ENCODE assay signal across 8 cellular contexts in the genomic region with DNA sequence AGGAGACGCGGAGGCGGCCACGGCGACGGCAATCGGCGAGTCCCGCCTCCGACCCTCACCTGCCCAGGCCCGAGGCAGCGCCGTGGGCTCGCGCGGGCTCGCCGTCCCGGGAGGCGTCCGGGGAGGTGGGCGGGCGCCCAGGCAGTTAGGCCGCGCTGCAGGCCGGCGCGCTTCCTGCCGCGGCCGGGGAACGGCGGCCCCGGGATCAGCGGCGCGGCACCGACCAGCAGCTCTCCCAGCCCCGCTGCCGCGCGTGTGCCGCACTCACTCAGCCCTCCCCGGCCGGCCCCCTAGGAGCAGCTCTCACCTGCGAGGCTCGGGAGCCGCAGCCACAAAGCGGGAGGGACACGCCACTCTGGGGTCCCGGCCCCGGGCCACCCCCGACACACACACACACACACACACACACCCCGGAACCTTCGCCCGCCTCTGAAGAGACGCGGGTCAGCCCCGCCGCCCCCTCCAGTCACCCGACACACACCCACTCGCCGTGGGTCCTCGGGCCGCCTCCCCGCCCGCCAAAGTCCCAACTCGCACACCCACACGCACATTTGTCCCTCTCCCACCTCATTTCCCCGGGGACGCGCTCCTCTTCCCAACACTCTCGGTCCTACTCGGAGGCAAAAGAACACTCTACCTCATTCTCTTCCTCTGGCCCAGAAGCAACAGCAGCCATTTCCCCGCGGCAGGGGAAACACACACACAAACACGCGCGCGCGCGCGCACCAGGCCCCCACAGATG. TPM values are rescaled to one million over a fixed set of nuclear protein-coding genes. Genes with fewer than 3 reads are reported as not detected.
DNase-seq lines count a peak whose midpoint lies in the region; ATAC-seq and TF ChIP-seq lines count a peak whose summit lies in the region.

A gene (minus strand): TSS at position 702 of the 742 bp plus-strand sequence. CDS start 60 bp downstream, at position 642.

- H3K4me3 ChIP-seq in adipocyte (ENCODE audit: low read length): peak within 1 kb of the TSS; percentile 96
- peak within 1 kb of the TSS; percentile 72 for H3K4me3 ChIP-seq in cardiac muscle cell
- H3K4me3 ChIP-seq in parathyroid adenoma (ENCODE audit: low read depth, low read length): peak within 1 kb of the TSS; percentile 78

- ATAC-seq in GM19455 (IDR thresholded peaks at IDR 0.05; ENCODE audit: unreplicated experiment): peak; percentile 34
- ATAC-seq in T-cell (replicated peaks in 1 of 4): peak; percentile 2 to 16 (median 7)

- CTCF ChIA-PET in T-cell (lab: Charles Lee): interaction anchor here (0.6 to 2.2 kb wide), 5 partner anchors 18 to 43 kb away, joined by 4 to 26 read pairs (median 11); a partner anchor contains a TSS

- H3K9me3 ChIP-seq in adipocyte (ENCODE audit: control insufficient read depth, low read length): no peaks in the 10 kb centered on the region
- no peaks in the 10 kb centered on the region for H3K9me3 ChIP-seq in cardiac muscle cell (ENCODE audit: low read depth)
- H3K9me3 ChIP-seq in parathyroid adenoma (ENCODE audit: control insufficient read depth, low read length): no peaks in the 10 kb centered on the region

- H3K9ac ChIP-seq in adipocyte (ENCODE audit: low read length) (peak within 1 kb of the TSS; percentile 94), parathyroid adenoma (peak within 1 kb of the TSS; percentile 72)

- TF ChIP-seq CTCF in cardiac muscle cell (IDR thresholded peaks at IDR 0.05; ENCODE audit: low read depth, low read length) (no peak), parathyroid adenoma (IDR thresholded peaks at IDR 0.05) (no peak), type B pancreatic cell (conservative IDR thresholded peaks at IDR 0.05) (no peak)

- peaks cover 4% of the 10 kb centered on the region for H3K79me2 ChIP-seq in parathyroid adenoma

- H3K36me3 Mint-ChIP-seq in T-cell: peaks cover 21% of the 10 kb centered on the region
- H3K36me3 Mint-ChIP-seq in type B pancreatic cell: no peaks in the 10 kb centered on the region

- H3K4me3 Mint-ChIP-seq in T-cell (peak within 1 kb of the TSS; percentile 99 to 100 (median 99)), type B pancreatic cell (peak within 1 kb of the TSS; percentile 100)

- H3K27me3 ChIP-seq in adipocyte (replicated peaks; ENCODE audit: control insufficient read depth, insufficient read depth, low read length) (no peaks in the 10 kb centered on the region), cardiac muscle cell (no peaks in the 10 kb centered on the region), parathyroid adenoma (ENCODE audit: control insufficient read depth, insufficient read depth, low read length) (no peaks in the 10 kb centered on the region)

- H3K4me2 ChIP-seq in parathyroid adenoma (ENCODE audit: low read length): peak within 1 kb of the TSS; percentile 74

- peaks cover 21% of the 10 kb centered on the region for H3K4me1 ChIP-seq in adipocyte (ENCODE audit: control insufficient read depth, insufficient read depth, low read length)
- H3K4me1 ChIP-seq in cardiac muscle cell (ENCODE audit: low read depth): peaks cover 5% of the 10 kb centered on the region
- H3K4me1 ChIP-seq in parathyroid adenoma: peaks cover 2% of the 10 kb centered on the region

- H3K27me3 Mint-ChIP-seq in T-cell (no peaks in the 10 kb centered on the region), type B pancreatic cell (peaks cover 3% of the 10 kb centered on the region)

- H3K9me3 Mint-ChIP-seq in T-cell: no peaks in the 10 kb centered on the region
- H3K9me3 Mint-ChIP-seq in type B pancreatic cell: no peaks in the 10 kb centered on the region

- H3K27ac Mint-ChIP-seq in T-cell: peak within 1 kb of the TSS; percentile 99
- H3K27ac Mint-ChIP-seq in type B pancreatic cell: peak within 1 kb of the TSS; percentile 99

- H3K36me3 ChIP-seq in adipocyte (ENCODE audit: control insufficient read depth, insufficient read depth, low read length, severe bottlenecking) (no peaks in the 10 kb centered on the region), cardiac muscle cell (no peaks in the 10 kb centered on the region), parathyroid adenoma (ENCODE audit: control insufficient read depth, insufficient read depth, low read length) (no peaks in the 10 kb centered on the region)

- H3K27ac ChIP-seq in cardiac muscle cell: peak within 1 kb of the TSS; percentile 90
- H3K27ac ChIP-seq in parathyroid adenoma: peak within 1 kb of the TSS; percentile 93

- POLR2A ChIA-PET in T-cell (lab: Charles Lee): interaction anchor here (0.6 to 3.4 kb wide), 12 partner anchors 10 to 43 kb away, joined by 4 to 38 read pairs (median 12); a partner anchor contains a TSS

- H3K4me1 Mint-ChIP-seq in T-cell: peaks cover 66 to 77% (median 67%) of the 10 kb centered on the region in 3 donors
- H3K4me1 Mint-ChIP-seq in type B pancreatic cell (ENCODE audit: unreplicated experiment): peaks cover 24% of the 10 kb centered on the region

- peak within 1 kb of the TSS; percentile 86 for H2AFZ ChIP-seq in parathyroid adenoma

- DNase-seq in CD1c-positive myeloid dendritic cell (ENCODE audit: extremely low spot score) (peak; percentile 71), HuH-7 (ENCODE audit: low spot score) (peak; percentile 34), T-cell (peak; percentile 24 to 95 (median 91)), adipocyte (ENCODE audit: low read depth) (peak; percentile 93), cardiac muscle cell (ENCODE audit: low read depth in 1 of 2, low spot score in 1 of 2) (peak; percentile 84 to 86), type B pancreatic cell (ENCODE audit: extremely low spot score, unreplicated experiment) (peak; percentile 75)

RNA-seq across cellular contexts. Expression of the gene that starts here (rescaled TPM):
- 100 to 1,000 TPM; 159 to 207 (median 170) TPM for total RNA-seq in T-cell
- total RNA-seq in cardiac muscle cell: 6.4 and 10.6 TPM in 2 replicates
- polyA plus RNA-seq in cardiac muscle cell: 6.5 and 7.4 TPM in 2 replicates
- total RNA-seq in type B pancreatic cell (ENCODE audit: low replicate concordance): 30.0 and 40.1 TPM in 2 replicates

Comparison
In these comparisons a context has a peak if more than half of its experiments do, and no peak if none do; other contexts are left out.
1. Peak in every context shown above with its lines: DNase-seq, ATAC-seq, H3K4me3 ChIP-seq and H3K27ac ChIP-seq.
2. DNase-seq: peak in every context shown above with its lines; median percentile 93 in adipocyte; 91 in T-cell; 85 in cardiac muscle cell; 75 in type B pancreatic cell; 71 in CD1c-positive myeloid dendritic cell; 34 in HuH-7.